In the genomic region with DNA sequence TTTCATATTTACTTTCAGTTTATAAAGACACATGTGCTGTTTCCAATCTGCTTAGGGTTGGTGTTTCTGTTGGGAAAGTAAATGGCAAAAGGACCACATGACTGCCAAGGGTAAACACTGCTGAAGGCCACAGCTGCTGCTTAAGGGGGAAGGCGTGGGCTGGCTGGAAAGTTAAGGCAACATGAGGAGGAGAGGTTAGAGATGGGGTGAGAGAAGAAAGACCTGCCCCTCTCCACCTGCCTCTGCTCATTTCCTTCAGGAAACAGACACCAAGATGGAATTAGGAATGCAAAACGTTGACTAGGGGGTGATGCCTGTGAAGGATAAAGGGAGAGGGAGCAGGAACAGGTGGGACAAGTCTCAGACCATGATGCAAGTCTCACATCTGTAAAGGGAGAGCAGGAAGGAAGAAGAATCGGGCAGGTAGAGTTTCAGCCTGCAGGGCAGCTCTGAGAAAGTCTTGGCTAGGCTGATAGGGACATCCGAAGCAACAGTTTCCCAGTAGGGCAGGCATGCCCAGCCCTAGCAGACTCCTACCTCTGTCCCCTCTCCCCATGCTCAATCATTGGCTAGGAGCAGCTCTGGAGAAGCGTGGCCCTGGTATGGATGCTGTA, we compare ENCODE assay signal across 2 cellular contexts.
TF ChIP-seq lines count a peak whose summit lies in the region.

No MANE protein-coding gene starts in this region.

TF ChIP-seq in SK-N-SH, 30 proteins besides CTCF, POLR2A, EP300 and RAD21 (continued from another document):
- TF ChIP-seq RFX5 (IDR thresholded peaks at IDR 0.05; ENCODE audit: low read length) (no peak), NRF1 (IDR thresholded peaks at IDR 0.05; ENCODE audit: low read depth, low read length) (no peak), MEF2A (IDR thresholded peaks at IDR 0.05; ENCODE audit: borderline replicate concordance, low read depth) (no peak), JUND (IDR thresholded peaks at IDR 0.05) (no peak), ELF1 (IDR thresholded peaks at IDR 0.05) (no peak), RCOR1 (IDR thresholded peaks at IDR 0.05; ENCODE audit: low read length) (no peak), MXI1 (IDR thresholded peaks at IDR 0.05; ENCODE audit: low read depth, low read length) (no peak), POLR2AphosphoS5 (IDR thresholded peaks at IDR 0.05; ENCODE audit: low read depth, low read length) (no peak), RXRA (IDR thresholded peaks at IDR 0.05; ENCODE audit: borderline replicate concordance, low read depth) (no peak)
- TF ChIP-seq, protein P1, sequence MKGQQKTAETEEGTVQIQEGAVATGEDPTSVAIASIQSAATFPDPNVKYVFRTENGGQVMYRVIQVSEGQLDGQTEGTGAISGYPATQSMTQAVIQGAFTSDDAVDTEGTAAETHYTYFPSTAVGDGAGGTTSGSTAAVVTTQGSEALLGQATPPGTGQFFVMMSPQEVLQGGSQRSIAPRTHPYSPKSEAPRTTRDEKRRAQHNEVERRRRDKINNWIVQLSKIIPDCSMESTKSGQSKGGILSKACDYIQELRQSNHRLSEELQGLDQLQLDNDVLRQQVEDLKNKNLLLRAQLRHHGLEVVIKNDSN (IDR thresholded peaks at IDR 0.05; ENCODE audit: borderline replicate concordance, low read depth) = no peak
- TF ChIP-seq, protein P2, sequence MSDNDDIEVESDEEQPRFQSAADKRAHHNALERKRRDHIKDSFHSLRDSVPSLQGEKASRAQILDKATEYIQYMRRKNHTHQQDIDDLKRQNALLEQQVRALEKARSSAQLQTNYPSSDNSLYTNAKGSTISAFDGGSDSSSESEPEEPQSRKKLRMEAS (IDR thresholded peaks at IDR 0.05; ENCODE audit: low read depth) = no peak

TF ChIP-seq in SK-N-SH treated with all-trans-retinoic acid at 6 μM for 48 hours, 23 proteins besides CTCF, POLR2A, EP300 and RAD21 (continued from another document):
- TF ChIP-seq, protein P3, sequence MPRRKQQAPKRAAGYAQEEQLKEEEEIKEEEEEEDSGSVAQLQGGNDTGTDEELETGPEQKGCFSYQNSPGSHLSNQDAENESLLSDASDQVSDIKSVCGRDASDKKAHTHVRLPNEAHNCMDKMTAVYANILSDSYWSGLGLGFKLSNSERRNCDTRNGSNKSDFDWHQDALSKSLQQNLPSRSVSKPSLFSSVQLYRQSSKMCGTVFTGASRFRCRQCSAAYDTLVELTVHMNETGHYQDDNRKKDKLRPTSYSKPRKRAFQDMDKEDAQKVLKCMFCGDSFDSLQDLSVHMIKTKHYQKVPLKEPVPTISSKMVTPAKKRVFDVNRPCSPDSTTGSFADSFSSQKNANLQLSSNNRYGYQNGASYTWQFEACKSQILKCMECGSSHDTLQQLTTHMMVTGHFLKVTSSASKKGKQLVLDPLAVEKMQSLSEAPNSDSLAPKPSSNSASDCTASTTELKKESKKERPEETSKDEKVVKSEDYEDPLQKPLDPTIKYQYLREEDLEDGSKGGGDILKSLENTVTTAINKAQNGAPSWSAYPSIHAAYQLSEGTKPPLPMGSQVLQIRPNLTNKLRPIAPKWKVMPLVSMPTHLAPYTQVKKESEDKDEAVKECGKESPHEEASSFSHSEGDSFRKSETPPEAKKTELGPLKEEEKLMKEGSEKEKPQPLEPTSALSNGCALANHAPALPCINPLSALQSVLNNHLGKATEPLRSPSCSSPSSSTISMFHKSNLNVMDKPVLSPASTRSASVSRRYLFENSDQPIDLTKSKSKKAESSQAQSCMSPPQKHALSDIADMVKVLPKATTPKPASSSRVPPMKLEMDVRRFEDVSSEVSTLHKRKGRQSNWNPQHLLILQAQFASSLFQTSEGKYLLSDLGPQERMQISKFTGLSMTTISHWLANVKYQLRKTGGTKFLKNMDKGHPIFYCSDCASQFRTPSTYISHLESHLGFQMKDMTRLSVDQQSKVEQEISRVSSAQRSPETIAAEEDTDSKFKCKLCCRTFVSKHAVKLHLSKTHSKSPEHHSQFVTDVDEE (CRISPR knock-in tag; IDR thresholded peaks at IDR 0.05) = no peak
- TF ChIP-seq TCF4 (CRISPR knock-in tag; IDR thresholded peaks at IDR 0.05; ENCODE audit: borderline replicate concordance) (no peak), CSDC2 (CRISPR knock-in tag; IDR thresholded peaks at IDR 0.05) (no peak), ZC3H10 (CRISPR knock-in tag; IDR thresholded peaks at IDR 0.05) (no peak), ZNF8 (CRISPR knock-in tag; IDR thresholded peaks at IDR 0.05) (no peak), TOX (CRISPR knock-in tag; IDR thresholded peaks at IDR 0.05; ENCODE audit: borderline replicate concordance) (no peak), ESRRG (CRISPR knock-in tag; IDR thresholded peaks at IDR 0.05) (no peak), ZFP3 (CRISPR knock-in tag; IDR thresholded peaks at IDR 0.05) (no peak), ZNF70 (CRISPR knock-in tag; IDR thresholded peaks at IDR 0.05) (no peak), PPARA (CRISPR knock-in tag; IDR thresholded peaks at IDR 0.05; ENCODE audit: borderline replicate concordance) (no peak), GLIS3 (CRISPR knock-in tag; IDR thresholded peaks at IDR 0.05) (no peak), OSR1 (CRISPR knock-in tag; IDR thresholded peaks at IDR 0.05) (no peak), ISL1 (CRISPR knock-in tag; IDR thresholded peaks at IDR 0.05) (no peak)
- TF ChIP-seq, protein P4, sequence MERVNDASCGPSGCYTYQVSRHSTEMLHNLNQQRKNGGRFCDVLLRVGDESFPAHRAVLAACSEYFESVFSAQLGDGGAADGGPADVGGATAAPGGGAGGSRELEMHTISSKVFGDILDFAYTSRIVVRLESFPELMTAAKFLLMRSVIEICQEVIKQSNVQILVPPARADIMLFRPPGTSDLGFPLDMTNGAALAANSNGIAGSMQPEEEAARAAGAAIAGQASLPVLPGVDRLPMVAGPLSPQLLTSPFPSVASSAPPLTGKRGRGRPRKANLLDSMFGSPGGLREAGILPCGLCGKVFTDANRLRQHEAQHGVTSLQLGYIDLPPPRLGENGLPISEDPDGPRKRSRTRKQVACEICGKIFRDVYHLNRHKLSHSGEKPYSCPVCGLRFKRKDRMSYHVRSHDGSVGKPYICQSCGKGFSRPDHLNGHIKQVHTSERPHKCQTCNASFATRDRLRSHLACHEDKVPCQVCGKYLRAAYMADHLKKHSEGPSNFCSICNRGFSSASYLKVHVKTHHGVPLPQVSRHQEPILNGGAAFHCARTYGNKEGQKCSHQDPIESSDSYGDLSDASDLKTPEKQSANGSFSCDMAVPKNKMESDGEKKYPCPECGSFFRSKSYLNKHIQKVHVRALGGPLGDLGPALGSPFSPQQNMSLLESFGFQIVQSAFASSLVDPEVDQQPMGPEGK (CRISPR knock-in tag; IDR thresholded peaks at IDR 0.05; ENCODE audit: borderline replicate concordance) = no peak
- TF ChIP-seq, protein P5, sequence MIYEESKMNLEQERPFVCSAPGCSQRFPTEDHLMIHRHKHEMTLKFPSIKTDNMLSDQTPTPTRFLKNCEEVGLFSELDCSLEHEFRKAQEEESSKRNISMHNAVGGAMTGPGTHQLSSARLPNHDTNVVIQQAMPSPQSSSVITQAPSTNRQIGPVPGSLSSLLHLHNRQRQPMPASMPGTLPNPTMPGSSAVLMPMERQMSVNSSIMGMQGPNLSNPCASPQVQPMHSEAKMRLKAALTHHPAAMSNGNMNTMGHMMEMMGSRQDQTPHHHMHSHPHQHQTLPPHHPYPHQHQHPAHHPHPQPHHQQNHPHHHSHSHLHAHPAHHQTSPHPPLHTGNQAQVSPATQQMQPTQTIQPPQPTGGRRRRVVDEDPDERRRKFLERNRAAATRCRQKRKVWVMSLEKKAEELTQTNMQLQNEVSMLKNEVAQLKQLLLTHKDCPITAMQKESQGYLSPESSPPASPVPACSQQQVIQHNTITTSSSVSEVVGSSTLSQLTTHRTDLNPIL (CRISPR knock-in tag; IDR thresholded peaks at IDR 0.05; ENCODE audit: low read depth) = no peak
- TF ChIP-seq, protein P6, sequence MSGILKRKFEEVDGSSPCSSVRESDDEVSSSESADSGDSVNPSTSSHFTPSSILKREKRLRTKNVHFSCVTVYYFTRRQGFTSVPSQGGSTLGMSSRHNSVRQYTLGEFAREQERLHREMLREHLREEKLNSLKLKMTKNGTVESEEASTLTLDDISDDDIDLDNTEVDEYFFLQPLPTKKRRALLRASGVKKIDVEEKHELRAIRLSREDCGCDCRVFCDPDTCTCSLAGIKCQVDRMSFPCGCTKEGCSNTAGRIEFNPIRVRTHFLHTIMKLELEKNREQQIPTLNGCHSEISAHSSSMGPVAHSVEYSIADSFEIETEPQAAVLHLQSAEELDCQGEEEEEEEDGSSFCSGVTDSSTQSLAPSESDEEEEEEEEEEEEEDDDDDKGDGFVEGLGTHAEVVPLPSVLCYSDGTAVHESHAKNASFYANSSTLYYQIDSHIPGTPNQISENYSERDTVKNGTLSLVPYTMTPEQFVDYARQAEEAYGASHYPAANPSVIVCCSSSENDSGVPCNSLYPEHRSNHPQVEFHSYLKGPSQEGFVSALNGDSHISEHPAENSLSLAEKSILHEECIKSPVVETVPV (CRISPR knock-in tag; IDR thresholded peaks at IDR 0.05) = no peak
- TF ChIP-seq, protein P7, sequence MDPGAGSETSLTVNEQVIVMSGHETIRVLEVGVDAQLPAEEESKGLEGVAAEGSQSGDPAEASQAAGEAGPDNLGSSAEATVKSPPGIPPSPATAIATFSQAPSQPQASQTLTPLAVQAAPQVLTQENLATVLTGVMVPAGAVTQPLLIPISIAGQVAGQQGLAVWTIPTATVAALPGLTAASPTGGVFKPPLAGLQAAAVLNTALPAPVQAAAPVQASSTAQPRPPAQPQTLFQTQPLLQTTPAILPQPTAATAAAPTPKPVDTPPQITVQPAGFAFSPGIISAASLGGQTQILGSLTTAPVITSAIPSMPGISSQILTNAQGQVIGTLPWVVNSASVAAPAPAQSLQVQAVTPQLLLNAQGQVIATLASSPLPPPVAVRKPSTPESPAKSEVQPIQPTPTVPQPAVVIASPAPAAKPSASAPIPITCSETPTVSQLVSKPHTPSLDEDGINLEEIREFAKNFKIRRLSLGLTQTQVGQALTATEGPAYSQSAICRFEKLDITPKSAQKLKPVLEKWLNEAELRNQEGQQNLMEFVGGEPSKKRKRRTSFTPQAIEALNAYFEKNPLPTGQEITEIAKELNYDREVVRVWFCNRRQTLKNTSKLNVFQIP (CRISPR knock-in tag; IDR thresholded peaks at IDR 0.05; ENCODE audit: borderline replicate concordance, low read depth) = no peak
